In genomic region chr10:79241990-79242619, GRCh38 we compare ENCODE assay signal across 8 cellular contexts.
DNase-seq lines count a peak whose midpoint lies in the region; ATAC-seq, FAIRE-seq and TF ChIP-seq lines count a peak whose summit lies in the region.

No MANE protein-coding gene starts in this region.

- H4K20me1 ChIP-seq in BLaER1 treated with 17β-estradiol and CSF1 and Interleukin-3, amounts not matched to agents 10 nM and 100 nM: peaks cover 26 to 40% (median 32%) of the 10 kb centered on the region in 11 experiments; a peak in 20 of 22 replicates

- no peaks in the 10 kb centered on the region for H3K27me3 ChIP-seq in BLaER1 treated with 17β-estradiol and CSF1 and Interleukin-3, amounts not matched to agents 10 nM and 100 nM
- no peaks in the 10 kb centered on the region for H3K27me3 ChIP-seq in neuron (ENCODE audit: insufficient read depth, low read length)

- 5% methylated on average over 36 of the region's 36 CpGs for WGBS in urinary bladder

- H3K9me3 Mint-ChIP-seq in activated T-cell treated with anti-CD3 and anti-CD28 coated beads, Interleukin-2, amount 50 U/mL, for 24 hours: no peaks in the 10 kb centered on the region

- peak; percentile 34 for ATAC-seq in GM19455 (IDR thresholded peaks at IDR 0.05; ENCODE audit: unreplicated experiment)

- no peak overlapping the region for H2AFZ ChIP-seq in neuron (ENCODE audit: low read depth, low read length)

- peaks cover 80 to 87% (median 84%) of the 10 kb centered on the region in 10 experiments for H3K4me1 ChIP-seq in BLaER1 treated with 17β-estradiol and CSF1 and Interleukin-3, amounts not matched to agents 10 nM and 100 nM
- H3K4me1 ChIP-seq in neuron (ENCODE audit: insufficient read depth, low read length): peaks cover 62% of the 10 kb centered on the region
- H3K4me1 ChIP-seq in urinary bladder (ENCODE audit: insufficient read depth): no peaks in the 10 kb centered on the region

- no peak for FAIRE-seq in urothelium cell line (lab: Jason Lieb, UNC)

- peak overlapping the region; percentile 90 to 99 (median 93) for H3K9ac ChIP-seq in BLaER1 treated with 17β-estradiol and CSF1 and Interleukin-3, amounts not matched to agents 10 nM and 100 nM

- peaks cover 6% of the 10 kb centered on the region for H3K36me3 Mint-ChIP-seq in activated T-cell treated with anti-CD3 and anti-CD28 coated beads, Interleukin-2, amount 50 U/mL, for 24 hours (ENCODE audit: low read depth)

- H3K36me3 ChIP-seq in BLaER1 treated with 17β-estradiol and CSF1 and Interleukin-3, amounts not matched to agents 10 nM and 100 nM: peaks cover 0 to 29% (median 7%) of the 10 kb centered on the region in 11 experiments; a peak in 11 of 22 replicates
- peaks cover 4% of the 10 kb centered on the region for H3K36me3 ChIP-seq in neuron (ENCODE audit: insufficient read depth, low read length)
- no peaks in the 10 kb centered on the region for H3K36me3 ChIP-seq in urinary bladder (ENCODE audit: insufficient read depth)

- peak overlapping the region; percentile 88 to 100 (median 96) for H3K4me2 ChIP-seq in BLaER1 treated with 17β-estradiol and CSF1 and Interleukin-3, amounts not matched to agents 10 nM and 100 nM

- H3K4me3 Mint-ChIP-seq in activated T-cell treated with anti-CD3 and anti-CD28 coated beads, Interleukin-2, amount 50 U/mL, for 24 hours: peak overlapping the region; percentile 75

- H3K27me3 Mint-ChIP-seq in activated T-cell treated with anti-CD3 and anti-CD28 coated beads, Interleukin-2, amount 50 U/mL, for 24 hours: no peaks in the 10 kb centered on the region

- TF ChIP-seq CTCF in fibroblast of the aortic adventitia (IDR thresholded peaks at IDR 0.05; ENCODE audit: insufficient read depth, low read length): no peak

- H3K4me3 ChIP-seq in BLaER1 treated with 17β-estradiol and CSF1 and Interleukin-3, amounts not matched to agents 10 nM and 100 nM: peak overlapping the region; percentile 75 to 88 (median 86)
- H3K4me3 ChIP-seq in fibroblast of the aortic adventitia (ENCODE audit: low read depth, low read length) (peak overlapping the region; percentile 48), neuron (ENCODE audit: low read length) (peak overlapping the region; percentile 59), urinary bladder (ENCODE audit: low read depth, low read length) (peak overlapping the region; percentile 59)

- H3K9me3 ChIP-seq in BLaER1 treated with 17β-estradiol and CSF1 and Interleukin-3, amounts not matched to agents 10 nM and 100 nM (replicated peaks in 1 of 11): no peaks in the 10 kb centered on the region
- no peaks in the 10 kb centered on the region for H3K9me3 ChIP-seq in neuron (ENCODE audit: low read length)

- H3K4me1 Mint-ChIP-seq in activated T-cell treated with anti-CD3 and anti-CD28 coated beads, Interleukin-2, amount 50 U/mL, for 24 hours (ENCODE audit: low read depth): peaks cover 47% of the 10 kb centered on the region

- DNase-seq in MV-4-11 (lab: John Stamatoyannopoulos, UW): peak; percentile 60
- DNase-seq in activated T-cell treated with anti-CD3 and anti-CD28 coated beads, Interleukin-2, amount 50 U/mL, for 24 hours: peak; percentile 73
- DNase-seq in fibroblast of the aortic adventitia (ENCODE audit: low read depth): peak; percentile 31
- DNase-seq in urothelium cell line (ENCODE audit: low spot score): no peak

- H3K27ac Mint-ChIP-seq in activated T-cell treated with anti-CD3 and anti-CD28 coated beads, Interleukin-2, amount 50 U/mL, for 24 hours: peak overlapping the region; percentile 87

- H3K27ac ChIP-seq in BLaER1 treated with 17β-estradiol and CSF1 and Interleukin-3, amounts not matched to agents 10 nM and 100 nM: peak overlapping the region; percentile 76 to 99 (median 93)
- peak overlapping the region; percentile 61 for H3K27ac ChIP-seq in urinary bladder (ENCODE audit: low read depth)
